19 cellular contexts compared by ENCODE assay signal in the genomic region with DNA sequence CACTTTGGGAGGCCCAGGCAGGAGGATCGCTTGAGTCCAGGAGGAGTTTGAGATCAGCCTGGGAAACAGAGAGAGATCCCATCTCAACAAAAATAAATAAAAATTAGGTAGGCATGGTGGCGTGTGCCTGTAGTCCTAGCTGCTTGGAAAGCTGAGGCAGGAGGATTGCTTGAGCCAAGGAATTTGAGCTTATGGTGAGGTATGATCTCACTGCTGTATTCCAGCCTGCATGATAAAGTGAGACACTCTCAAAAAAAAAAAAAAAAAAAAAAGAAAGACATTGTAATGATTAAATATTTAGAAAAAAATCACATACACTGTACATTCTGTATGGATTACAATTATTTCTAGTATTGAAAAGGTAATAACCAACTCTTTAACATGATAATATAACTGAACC.
A peak's percentile ranks its signal among the peaks of the same experiment; 100 is the strongest.
DNase-seq lines count a peak whose midpoint lies in the region; ATAC-seq and TF ChIP-seq lines count a peak whose summit lies in the region.
"Had no signal": no experiment of that assay in that cellular context is flagged by ENCODE, and none has a peak within 500 bp of the region (broad histone marks: within the 10 kb centered on the region; RNA-seq: fewer than 3 reads in every experiment).

No MANE protein-coding gene starts in this region.

- H3K9me3 Mint-ChIP-seq in MCF 10A (ENCODE audit: unreplicated experiment) (no peaks in the 10 kb centered on the region), type B pancreatic cell (no peaks in the 10 kb centered on the region), nephron progenitor cell (peaks cover 28% of the 10 kb centered on the region)
- H3K9me3 Mint-ChIP-seq: HFFc6 had no signal

- H3K4me3 Mint-ChIP-seq in MCF 10A (ENCODE audit: unreplicated experiment) (no peak overlapping the region), type B pancreatic cell (no peak overlapping the region), nephron progenitor cell (no peak overlapping the region)
- H3K4me3 Mint-ChIP-seq: CD14-positive monocyte; CD8-positive, alpha-beta T cell; H9; HFFc6 had no signal

- H3K9me3 ChIP-seq in SK-N-SH = no peaks in the 10 kb centered on the region

- peak; percentile 61 for ATAC-seq in SK-N-SH treated with all-trans-retinoic acid at 6 μM for 48 hours
- ATAC-seq: CD8-positive, alpha-beta T cell; HepG2 had no signal

- H3K27ac ChIP-seq in SK-N-SH (ENCODE audit: low read depth in 2 of 2, low read length in 1 of 2) = no peak overlapping the region
- H3K27ac ChIP-seq: 22Rv1 had no signal

- CTCF ChIA-PET in SK-N-SH (lab: Yijun Ruan, JAX) (interaction anchor here (0.6 kb wide), 1 partner anchor 91 kb away, joined by 3 read pairs; no protein-coding TSS in a partner anchor), MCF 10A (lab: Yijun Ruan, JAX) (no interaction called here)

- no peak overlapping the region for H3K9ac ChIP-seq in SK-N-SH

- peaks cover 57% of the 10 kb centered on the region for H3K79me2 ChIP-seq in SK-N-SH (ENCODE audit: insufficient read depth)

- H3K36me3 ChIP-seq in SK-N-SH (replicated peaks in 1 of 2; ENCODE audit: control insufficient read depth in 1 of 2, insufficient read depth in 2 of 2, low read length in 1 of 2) = peaks cover 0 to 8% of the 10 kb centered on the region in 2 experiments

- H3K4me1 ChIP-seq in SK-N-SH (ENCODE audit: control insufficient read depth in 1 of 2, insufficient read depth in 2 of 2, low read depth in 1 of 2, low read length in 1 of 2) = no peaks in the 10 kb centered on the region; a peak in 2 of 4 replicates

- intact Hi-C loops in MCF 10A (cut with micrococcal nuclease) = no loop called here

- DNase-seq in SK-N-SH = no peak
- peak; percentile 67 for DNase-seq in choroid plexus epithelial cell (ENCODE audit: low read depth)
- DNase-seq in iris pigment epithelial cell (ENCODE audit: low read depth) = peak; percentile 52
- no peak for DNase-seq in MCF 10A (ENCODE audit: unreplicated experiment)
- no peak for DNase-seq in ureter (ENCODE audit: low spot score)
- no peak for DNase-seq in type B pancreatic cell (ENCODE audit: extremely low spot score, unreplicated experiment)
- no peak for DNase-seq in nephron progenitor cell
- DNase-seq: CD8-positive, alpha-beta T cell; COR-L47; DMS153; DMS79 treated with DMSO at 0.1 percent for 48 hours; EL; GOT3; H9; HFFc6 had no signal

- TF ChIP-seq CTCF in SK-N-SH (IDR thresholded peaks at IDR 0.05) (no peak), choroid plexus epithelial cell (conservative IDR thresholded peaks at IDR 0.05; ENCODE audit: low read depth, low read length) (no peak), MCF 10A (IDR thresholded peaks at IDR 0.05; ENCODE audit: unreplicated experiment) (no peak), type B pancreatic cell (conservative IDR thresholded peaks at IDR 0.05) (no peak), nephron progenitor cell (IDR thresholded peaks at IDR 0.05) (no peak)

- POLR2A ChIA-PET in SK-N-SH (lab: Yijun Ruan, JAX) = no interaction called here
- POLR2A ChIA-PET in MCF 10A (lab: Yijun Ruan, JAX) = no interaction called here

- H2AFZ ChIP-seq in SK-N-SH (ENCODE audit: low read depth) = no peak overlapping the region; the same call in 1 of the 2 replicates

- no peaks in the 10 kb centered on the region for H3K4me1 Mint-ChIP-seq in MCF 10A (ENCODE audit: insufficient read depth, unreplicated experiment)
- H3K4me1 Mint-ChIP-seq in type B pancreatic cell (ENCODE audit: unreplicated experiment) = peaks cover 13% of the 10 kb centered on the region
- H3K4me1 Mint-ChIP-seq in nephron progenitor cell = peaks cover 35% of the 10 kb centered on the region
- H3K4me1 Mint-ChIP-seq: CD14-positive monocyte had no signal

- no peaks in the 10 kb centered on the region for H3K36me3 Mint-ChIP-seq in MCF 10A (ENCODE audit: insufficient read depth, unreplicated experiment)
- H3K36me3 Mint-ChIP-seq in type B pancreatic cell = no peaks in the 10 kb centered on the region
- H3K36me3 Mint-ChIP-seq in nephron progenitor cell (ENCODE audit: low read depth) = peaks cover 31% of the 10 kb centered on the region
- H3K36me3 Mint-ChIP-seq: CD14-positive monocyte; CD8-positive, alpha-beta T cell had no signal

- peaks cover 6% of the 10 kb centered on the region for H3F3A ChIP-seq in SK-N-SH (replicated peaks; ENCODE audit: insufficient read depth)

- no peaks in the 10 kb centered on the region for H3K27me3 ChIP-seq in SK-N-SH (ENCODE audit: insufficient read depth)

- no peak for TF ChIP-seq RAD21 in SK-N-SH (IDR thresholded peaks at IDR 0.05; ENCODE audit: low read length)

- no peak for TF ChIP-seq EP300 in SK-N-SH (IDR thresholded peaks at IDR 0.05; ENCODE audit: borderline replicate concordance in 1 of 2, low read depth in 1 of 2, low read length in 1 of 2)

- H3K27ac Mint-ChIP-seq in MCF 10A (ENCODE audit: low read depth, unreplicated experiment) (no peak overlapping the region), type B pancreatic cell (no peak overlapping the region), nephron progenitor cell (no peak overlapping the region)
- H3K27ac Mint-ChIP-seq: CD14-positive monocyte; CD8-positive, alpha-beta T cell; H9; HFFc6 had no signal

- no peak overlapping the region for H3K4me3 ChIP-seq in SK-N-SH (ENCODE audit: low read depth in 2 of 2, low read length in 1 of 2)
- no peak overlapping the region for H3K4me3 ChIP-seq in choroid plexus epithelial cell (ENCODE audit: low read depth, low read length)

- H3K27me3 Mint-ChIP-seq in MCF 10A (ENCODE audit: insufficient read depth, unreplicated experiment) (no peaks in the 10 kb centered on the region), type B pancreatic cell (no peaks in the 10 kb centered on the region), nephron progenitor cell (ENCODE audit: low read depth, poor library complexity) (peaks cover 5% of the 10 kb centered on the region)

- no peaks in the 10 kb centered on the region for H3K9me2 ChIP-seq in SK-N-SH

- WGBS in SK-N-SH (ENCODE audit: low lambda C conversion rate) = 80% methylated on average over 2 of the region's 2 CpGs

- H4K20me1 ChIP-seq in SK-N-SH (ENCODE audit: insufficient read depth) = peaks cover 30% of the 10 kb centered on the region; the same call in 1 of the 2 replicates

- no peak overlapping the region for H3K4me2 ChIP-seq in SK-N-SH

- BruUV-seq in MCF 10A (replicated peaks; lab: Mats Ljungman, UMichigan) = no TSS peak

TF ChIP-seq in SK-N-SH treated with all-trans-retinoic acid at 6 μM for 48 hours, 23 proteins besides CTCF, POLR2A, EP300 and RAD21 (continues in another document):
- TF ChIP-seq ISL1 (CRISPR knock-in tag; IDR thresholded peaks at IDR 0.05) = no peak
- no peak for TF ChIP-seq ZNF8 (CRISPR knock-in tag; IDR thresholded peaks at IDR 0.05)
- no peak for TF ChIP-seq SNAI2 (CRISPR knock-in tag; IDR thresholded peaks at IDR 0.05)
- TF ChIP-seq OSR1 (CRISPR knock-in tag; IDR thresholded peaks at IDR 0.05) = no peak
- no peak for TF ChIP-seq ZC3H10 (CRISPR knock-in tag; IDR thresholded peaks at IDR 0.05)
- TF ChIP-seq BACH2 (CRISPR knock-in tag; IDR thresholded peaks at IDR 0.05; ENCODE audit: borderline replicate concordance) = no peak
- TF ChIP-seq ZFP3 (CRISPR knock-in tag; IDR thresholded peaks at IDR 0.05) = no peak
- TF ChIP-seq, protein P1, sequence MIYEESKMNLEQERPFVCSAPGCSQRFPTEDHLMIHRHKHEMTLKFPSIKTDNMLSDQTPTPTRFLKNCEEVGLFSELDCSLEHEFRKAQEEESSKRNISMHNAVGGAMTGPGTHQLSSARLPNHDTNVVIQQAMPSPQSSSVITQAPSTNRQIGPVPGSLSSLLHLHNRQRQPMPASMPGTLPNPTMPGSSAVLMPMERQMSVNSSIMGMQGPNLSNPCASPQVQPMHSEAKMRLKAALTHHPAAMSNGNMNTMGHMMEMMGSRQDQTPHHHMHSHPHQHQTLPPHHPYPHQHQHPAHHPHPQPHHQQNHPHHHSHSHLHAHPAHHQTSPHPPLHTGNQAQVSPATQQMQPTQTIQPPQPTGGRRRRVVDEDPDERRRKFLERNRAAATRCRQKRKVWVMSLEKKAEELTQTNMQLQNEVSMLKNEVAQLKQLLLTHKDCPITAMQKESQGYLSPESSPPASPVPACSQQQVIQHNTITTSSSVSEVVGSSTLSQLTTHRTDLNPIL (CRISPR knock-in tag; IDR thresholded peaks at IDR 0.05; ENCODE audit: low read depth) = no peak
- TF ChIP-seq TCF4 (CRISPR knock-in tag; IDR thresholded peaks at IDR 0.05; ENCODE audit: borderline replicate concordance) = no peak
- no peak for TF ChIP-seq PPARA (CRISPR knock-in tag; IDR thresholded peaks at IDR 0.05; ENCODE audit: borderline replicate concordance)
- no peak for TF ChIP-seq GLIS3 (CRISPR knock-in tag; IDR thresholded peaks at IDR 0.05)

TF ChIP-seq in SK-N-SH, 30 proteins besides CTCF, POLR2A, EP300 and RAD21:
- TF ChIP-seq, protein P2, sequence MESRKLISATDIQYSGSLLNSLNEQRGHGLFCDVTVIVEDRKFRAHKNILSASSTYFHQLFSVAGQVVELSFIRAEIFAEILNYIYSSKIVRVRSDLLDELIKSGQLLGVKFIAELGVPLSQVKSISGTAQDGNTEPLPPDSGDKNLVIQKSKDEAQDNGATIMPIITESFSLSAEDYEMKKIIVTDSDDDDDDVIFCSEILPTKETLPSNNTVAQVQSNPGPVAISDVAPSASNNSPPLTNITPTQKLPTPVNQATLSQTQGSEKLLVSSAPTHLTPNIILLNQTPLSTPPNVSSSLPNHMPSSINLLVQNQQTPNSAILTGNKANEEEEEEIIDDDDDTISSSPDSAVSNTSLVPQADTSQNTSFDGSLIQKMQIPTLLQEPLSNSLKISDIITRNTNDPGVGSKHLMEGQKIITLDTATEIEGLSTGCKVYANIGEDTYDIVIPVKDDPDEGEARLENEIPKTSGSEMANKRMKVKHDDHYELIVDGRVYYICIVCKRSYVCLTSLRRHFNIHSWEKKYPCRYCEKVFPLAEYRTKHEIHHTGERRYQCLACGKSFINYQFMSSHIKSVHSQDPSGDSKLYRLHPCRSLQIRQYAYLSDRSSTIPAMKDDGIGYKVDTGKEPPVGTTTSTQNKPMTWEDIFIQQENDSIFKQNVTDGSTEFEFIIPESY (IDR thresholded peaks at IDR 0.05; ENCODE audit: borderline replicate concordance, low read depth) = no peak
TF ChIP-seq in SK-N-SH: peak in this region for 0.

Comparison
In these comparisons a context has a peak if more than half of its experiments do, and no peak if none do; other contexts are left out.
1. DNase-seq: peak in choroid plexus epithelial cell (single experiment) and iris pigment epithelial cell (single experiment); none in SK-N-SH (single experiment), MCF 10A (single experiment), ureter (single experiment), type B pancreatic cell (single experiment) and nephron progenitor cell (single experiment).